ENCODE assay signal across 2 cellular contexts in genomic region chr4:169716677-169717076, GRCh38.
TF ChIP-seq lines count a peak whose summit lies in the region.

No MANE protein-coding gene starts in this region.

TF ChIP-seq in IMR-90, 13 proteins besides CTCF, POLR2A, EP300 and RAD21:
- no peak for TF ChIP-seq CHD1 (IDR thresholded peaks at IDR 0.05; ENCODE audit: low read depth, low read length)
- TF ChIP-seq NFE2L2 (IDR thresholded peaks at IDR 0.05; ENCODE audit: low read depth, low read length), result 0 out of 2 replicates have a peak, but pooled peaks have one; percentile 13
- no peak for TF ChIP-seq USF2 (IDR thresholded peaks at IDR 0.05; ENCODE audit: low read depth, low read length)

TF ChIP-seq in K562, 482 proteins besides CTCF, POLR2A, EP300 and RAD21:
- TF ChIP-seq NFE2 (IDR thresholded peaks at IDR 0.05; ENCODE audit: low read depth) (0 out of 2 replicates have a peak, but pooled peaks have one; percentile 5), ZNF354B (CRISPR knock-in tag; IDR thresholded peaks at IDR 0.05) (no peak)
- TF ChIP-seq, protein P1, sequence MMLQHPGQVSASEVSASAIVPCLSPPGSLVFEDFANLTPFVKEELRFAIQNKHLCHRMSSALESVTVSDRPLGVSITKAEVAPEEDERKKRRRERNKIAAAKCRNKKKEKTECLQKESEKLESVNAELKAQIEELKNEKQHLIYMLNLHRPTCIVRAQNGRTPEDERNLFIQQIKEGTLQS (IDR thresholded peaks at IDR 0.05), result 0 out of 2 replicates have a peak, but pooled peaks have one; percentile 7
- TF ChIP-seq, protein P1 (CRISPR knock-in tag; conservative IDR thresholded peaks at IDR 0.05), result no peak
